In the genomic region with DNA sequence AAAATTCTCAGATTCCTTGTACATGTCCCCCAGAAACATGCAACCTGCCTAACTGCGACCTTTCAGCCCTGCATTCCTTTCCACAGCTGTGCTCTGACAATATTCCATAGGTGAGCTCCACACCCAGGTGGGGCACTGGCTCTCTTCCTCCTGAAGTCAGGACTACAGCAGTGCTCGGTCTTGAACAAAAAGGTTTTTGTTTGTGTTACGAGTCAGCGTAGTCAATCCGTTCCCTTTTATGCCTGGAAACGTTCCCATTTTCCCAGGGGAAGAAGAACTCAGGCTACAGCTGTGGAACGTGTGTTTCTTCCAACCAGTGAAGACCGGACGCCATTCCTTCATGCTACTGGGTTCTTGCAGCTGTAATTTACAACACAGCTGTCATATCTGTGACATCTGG, we compare ENCODE assay signal across 17 cellular contexts. TPM values are rescaled to one million over a fixed set of nuclear protein-coding genes. Genes with fewer than 3 reads are reported as not detected.
A peak's percentile ranks its signal among the peaks of the same experiment; 100 is the strongest.
DNase-seq lines count a peak whose midpoint lies in the region; ATAC-seq and TF ChIP-seq lines count a peak whose summit lies in the region.
"Had no signal": no experiment of that assay in that cellular context is flagged by ENCODE, and none has a peak within 500 bp of the region (broad histone marks: within the 10 kb centered on the region; RNA-seq: fewer than 3 reads in every experiment).

No MANE protein-coding gene starts in this region.

- no peak overlapping the region for H3K4me3 ChIP-seq in IMR-90 (ENCODE audit: insufficient read depth, low read depth, low read length)
- H3K4me3 ChIP-seq in colonic mucosa, result no peak overlapping the region
- H3K4me3 ChIP-seq in neuronal stem cell (ENCODE audit: low read length in 2 of 2), result no peak overlapping the region
- H3K4me3 ChIP-seq: HAP-1 had no signal

- no peak overlapping the region for H4K5ac ChIP-seq in IMR-90 (ENCODE audit: low read depth, low read length)

- H3K4me2 ChIP-seq in IMR-90 (ENCODE audit: low read depth, low read length) (no peak overlapping the region), neuronal stem cell (ENCODE audit: insufficient read depth, low read length, poor library complexity, severe bottlenecking) (no peak overlapping the region)
- H3K4me2 ChIP-seq: SK-N-SH had no signal

- H2AFZ ChIP-seq in IMR-90 (replicated peaks; ENCODE audit: low read length, poor library complexity) (no peak overlapping the region), neuronal stem cell (ENCODE audit: low read length) (no peak overlapping the region)

- intact Hi-C loops in IMR-90 (cut with micrococcal nuclease) (no loop called here), colonic mucosa (cut with DNase I) (no loop called here)

- no peak for TF ChIP-seq RAD21 in IMR-90 (IDR thresholded peaks at IDR 0.05; ENCODE audit: low read length)

- no peak overlapping the region for H2BK120ac ChIP-seq in IMR-90 (ENCODE audit: low read depth, low read length)
- H2BK120ac ChIP-seq in neuronal stem cell (ENCODE audit: low read depth, low read length), result no peak overlapping the region

- peaks cover 12% of the 10 kb centered on the region for H3K9me3 Mint-ChIP-seq in nephron progenitor cell

- H3K27ac Mint-ChIP-seq in nephron progenitor cell, result peak overlapping the region; percentile 11
- H3K27ac Mint-ChIP-seq: IgD-negative memory B cell had no signal

- H3K4me1 ChIP-seq in IMR-90 (ENCODE audit: control insufficient read depth, insufficient read depth, low read length), result no peaks in the 10 kb centered on the region
- H3K4me1 ChIP-seq in colonic mucosa, result no peaks in the 10 kb centered on the region
- H3K4me1 ChIP-seq in neuronal stem cell (ENCODE audit: control insufficient read depth in 2 of 2, insufficient read depth in 1 of 2, low read depth in 1 of 2, low read length in 2 of 2), result peaks cover 0 to 7% of the 10 kb centered on the region in 2 donors
- H3K4me1 ChIP-seq: HAP-1 had no signal

- H3K56ac ChIP-seq in IMR-90 (ENCODE audit: extremely low read depth, insufficient read depth, low read length), result no peak overlapping the region

- no peak overlapping the region for H3K27ac ChIP-seq in IMR-90 (ENCODE audit: insufficient read depth, low read length)
- H3K27ac ChIP-seq in colonic mucosa, result no peak overlapping the region
- H3K27ac ChIP-seq in neuronal stem cell (replicated peaks; ENCODE audit: low read length), result no peak overlapping the region

- H3K14ac ChIP-seq in IMR-90 (replicated peaks; ENCODE audit: low read depth, low read length), result no peak overlapping the region
- no peak overlapping the region for H3K14ac ChIP-seq in neuronal stem cell (ENCODE audit: low read length)

- H2BK15ac ChIP-seq in IMR-90 (ENCODE audit: low read depth, low read length) (no peak overlapping the region), neuronal stem cell (ENCODE audit: low read length) (no peak overlapping the region)

- POLR2A ChIA-PET in IMR-90 (lab: Charles Lee; ENCODE audit: unreplicated experiment), result no interaction called here

- peaks cover 29% of the 10 kb centered on the region for H3K27me3 ChIP-seq in IMR-90 (ENCODE audit: control insufficient read depth, insufficient read depth, low read length)
- H3K27me3 ChIP-seq in colonic mucosa, result no peaks in the 10 kb centered on the region
- H3K27me3 ChIP-seq in neuronal stem cell (ENCODE audit: control insufficient read depth in 3 of 3, insufficient read depth in 3 of 3, low read depth in 1 of 3, low read length in 3 of 3), result peaks cover 0 to under 1% (median 0%) of the 10 kb centered on the region in 3 experiments

- BruUV-seq in IMR-90 (replicated peaks; lab: Mats Ljungman, UMichigan), result no TSS peak

- no peak for TF ChIP-seq POLR2A in IMR-90 (IDR thresholded peaks at IDR 0.05; ENCODE audit: low read depth, low read length)

- H2BK20ac ChIP-seq in IMR-90 (ENCODE audit: low read depth, low read length), result no peak overlapping the region

- H3K9me3 ChIP-seq in IMR-90 (ENCODE audit: control insufficient read depth, insufficient read depth, low read length) (peaks cover 3% of the 10 kb centered on the region; the same call in 1 of the 2 replicates), colonic mucosa (no peaks in the 10 kb centered on the region), neuronal stem cell (replicated peaks in 1 of 2; ENCODE audit: control insufficient read depth in 2 of 2, insufficient read depth in 1 of 2, low read depth in 1 of 2, low read length in 2 of 2) (peaks cover 0 to 2% of the 10 kb centered on the region in 2 donors)
- H3K9me3 ChIP-seq: HAP-1, SK-N-SH had no signal

- no peaks in the 10 kb centered on the region for H3K9me1 ChIP-seq in IMR-90 (ENCODE audit: insufficient read depth, low read length)

- H3K9ac ChIP-seq in IMR-90 (ENCODE audit: low read depth, low read length), result no peak overlapping the region
- H3K9ac ChIP-seq in colonic mucosa (ENCODE audit: low read depth in 2 of 2, low read length in 2 of 2), result no peak overlapping the region
- H3K9ac ChIP-seq in neuronal stem cell (ENCODE audit: low read depth, low read length, poor library complexity), result no peak overlapping the region
- H3K9ac ChIP-seq: SK-N-SH had no signal

- ATAC-seq in IMR-90 (ENCODE audit: low read depth), result no peak
- no peak for ATAC-seq in GM18861 (IDR thresholded peaks at IDR 0.05; ENCODE audit: unreplicated experiment)
- no peak for ATAC-seq in stimulated activated naive CD8-positive, alpha-beta T cell treated with anti-CD3 and anti-CD28 coated beads, Interleukin-15, Interleukin-2, amounts not matched to agents 100 U/mL and 50 U/mL, for 24 hours

- CTCF ChIA-PET in IMR-90 (lab: Yijun Ruan, JAX), result no interaction called here

- H2BK12ac ChIP-seq in neuronal stem cell (ENCODE audit: low read length), result no peak overlapping the region

- no peaks in the 10 kb centered on the region for H4K20me1 ChIP-seq in IMR-90 (ENCODE audit: insufficient read depth, low read length)

- no peaks in the 10 kb centered on the region for H3K36me3 ChIP-seq in IMR-90 (ENCODE audit: control insufficient read depth, insufficient read depth, low read length)
- H3K36me3 ChIP-seq in colonic mucosa, result no peaks in the 10 kb centered on the region
- H3K36me3 ChIP-seq in neuronal stem cell (replicated peaks in 1 of 2; ENCODE audit: control insufficient read depth in 2 of 2, insufficient read depth in 2 of 2, low read length in 2 of 2), result no peaks in the 10 kb centered on the region
- H3K36me3 ChIP-seq: HAP-1 had no signal

- DNase-seq in COLO829 (ENCODE audit: low spot score), result peak; percentile 33
- peak; percentile 22 for DNase-seq in IMR-90
- peak; percentile 67 for DNase-seq in colonic mucosa
- DNase-seq in nephron progenitor cell, result no peak
- DNase-seq in cerebellar cortex (ENCODE audit: low spot score), result no peak
- DNase-seq in stimulated activated naive CD8-positive, alpha-beta T cell treated with anti-CD3 and anti-CD28 coated beads, Interleukin-15, Interleukin-2, amounts not matched to agents 100 U/mL and 50 U/mL, for 24 hours, result no peak
- no peak for DNase-seq in neuronal stem cell (ENCODE audit: low spot score)
- DNase-seq: C1 segment of cervical spinal cord, NCI-H1417, NCI-H2029, NCI-H2171 treated with DMSO at 0.1 percent for 48 hours, NCI-H446 treated with DMSO at 0.1 percent for 48 hours, NCI-H774, SK-N-SH had no signal

- H4K8ac ChIP-seq in IMR-90 (ENCODE audit: low read depth in 2 of 2, low read length in 2 of 2) (no peak overlapping the region), neuronal stem cell (ENCODE audit: low read depth, low read length) (no peak overlapping the region)

- H2AK9ac ChIP-seq in IMR-90 (replicated peaks; ENCODE audit: low read depth, low read length, poor library complexity), result no peak overlapping the region

- dilution Hi-C loops in IMR-90 (cut with HindIII; ENCODE audit: low sequenced_read_pairs, unreplicated experiment), result no loop called here

- H3K4me3 Mint-ChIP-seq in nephron progenitor cell, result no peak overlapping the region
- H3K4me3 Mint-ChIP-seq: IgD-negative memory B cell had no signal

- in situ Hi-C loops in IMR-90 (cut with MboI; ENCODE audit: low sequenced_read_pairs), result no loop called here

- H3K4me1 Mint-ChIP-seq in nephron progenitor cell, result peaks cover 11% of the 10 kb centered on the region
- H3K4me1 Mint-ChIP-seq: IgD-negative memory B cell had no signal

- H2AK5ac ChIP-seq in IMR-90 (ENCODE audit: low read depth, low read length) (no peak overlapping the region), neuronal stem cell (ENCODE audit: low read depth, low read length) (no peak overlapping the region)

- H3K4ac ChIP-seq in IMR-90 (ENCODE audit: low read depth, low read length), result no peak overlapping the region
- no peak overlapping the region for H3K4ac ChIP-seq in neuronal stem cell (ENCODE audit: low read length)

- 9% methylated on average over 6 of the region's 9 CpGs; no CpG with 5 or more reads in 1 of the 2 experiments for WGBS in IMR-90 (ENCODE audit: extremely low coverage in 2 of 2, insufficient read length in 1 of 2), 2 experiments
- no CpG with 5 or more reads among the region's 9 CpGs for WGBS in neuronal stem cell (ENCODE audit: extremely low coverage in 2 of 2, insufficient read length in 2 of 2, insufficient replicate concordance in 1 of 2), 2 donors

- H3K79me1 ChIP-seq in IMR-90 (ENCODE audit: low read depth in 1 of 2, low read length in 2 of 2), result no peaks in the 10 kb centered on the region
- H3K79me1 ChIP-seq in neuronal stem cell (ENCODE audit: low read depth, low read length), result no peaks in the 10 kb centered on the region

- TF ChIP-seq CTCF in IMR-90 (conservative IDR thresholded peaks at IDR 0.05; ENCODE audit: low read depth, low read length), result no peak
- no peak for TF ChIP-seq CTCF in colonic mucosa (IDR thresholded peaks at IDR 0.05)
- no peak for TF ChIP-seq CTCF in nephron progenitor cell (IDR thresholded peaks at IDR 0.05)

- H2BK5ac ChIP-seq in IMR-90 (ENCODE audit: low read depth, low read length, poor library complexity, severe bottlenecking) (no peak overlapping the region), neuronal stem cell (ENCODE audit: low read length) (no peak overlapping the region)

- H4K91ac ChIP-seq in IMR-90 (ENCODE audit: insufficient read depth, low read depth, low read length), result no peak overlapping the region
- no peak overlapping the region for H4K91ac ChIP-seq in neuronal stem cell (ENCODE audit: low read depth, low read length, poor library complexity)

- no peak overlapping the region for H3K23ac ChIP-seq in IMR-90 (ENCODE audit: low read depth, low read length)
- H3K23ac ChIP-seq in neuronal stem cell (ENCODE audit: low read depth, low read length, poor library complexity), result no peak overlapping the region

- H3K18ac ChIP-seq in IMR-90 (ENCODE audit: low read depth, low read length) (no peak overlapping the region), neuronal stem cell (ENCODE audit: low read length) (no peak overlapping the region)

- H3K36me3 Mint-ChIP-seq in nephron progenitor cell (ENCODE audit: low read depth), result no peaks in the 10 kb centered on the region
- H3K36me3 Mint-ChIP-seq: IgD-negative memory B cell had no signal

- peaks cover 12% of the 10 kb centered on the region for H3K27me3 Mint-ChIP-seq in nephron progenitor cell (ENCODE audit: low read depth, poor library complexity)

RNA-seq across cellular contexts. Expression of a gene that starts 52.4 kb away (rescaled TPM):
- total RNA-seq in IMR-90 (2012; rRNA removed), result 281 and 294 TPM in 2 replicates
- polyA plus RNA-seq in IMR-90 (2012; rRNA removed), result 223 and 249 TPM in 2 replicates
- polyA plus RNA-seq in IMR-90 (2012; cell fraction: cytosol; rRNA removed), result 173 and 244 TPM in 2 replicates
- 276 and 335 TPM in 2 replicates for polyA plus RNA-seq in IMR-90 (2012; cell fraction: nucleus; rRNA removed; ENCODE audit: low replicate concordance)
- 100 to 1,000 TPM; 134 to 209 TPM for total RNA-seq in colonic mucosa
- 21.1 TPM for polyA plus RNA-seq in neuronal stem cell (2013, experiment 1 of 2)
- 21.1 TPM for polyA plus RNA-seq in neuronal stem cell (2013, experiment 2 of 2)

Comparison
In these comparisons a context has a peak if more than half of its experiments do, and no peak if none do; other contexts are left out.
1. DNase-seq: peak in COLO829 (single experiment), IMR-90 (single experiment) and colonic mucosa (single experiment); none in nephron progenitor cell (single experiment), cerebellar cortex (single experiment), stimulated activated naive CD8-positive, alpha-beta T cell treated with anti-CD3 and anti-CD28 coated beads, Interleukin-15, Interleukin-2, amounts not matched to agents 100 U/mL and 50 U/mL, for 24 hours (single experiment) and neuronal stem cell (single experiment).